25 cellular contexts compared by ENCODE assay signal in genomic region chr7:156606618-156607331, GRCh38. TPM values are rescaled to one million over a fixed set of nuclear protein-coding genes. Genes with fewer than 3 reads are reported as not detected.
DNase-seq lines count a peak whose midpoint lies in the region; ATAC-seq lines count a peak whose summit lies in the region.
"Had no signal": no experiment of that assay in that cellular context is flagged by ENCODE, and none has a peak within 500 bp of the region (broad histone marks: within the 10 kb centered on the region; RNA-seq: fewer than 3 reads in every experiment).

No MANE protein-coding gene starts in this region.

- no peaks in the 10 kb centered on the region for H3K27me3 ChIP-seq in H7 (ENCODE audit: control insufficient read depth, insufficient read depth, low read length)
- H3K27me3 ChIP-seq: pancreas had no signal

- H3K4me1 Mint-ChIP-seq in stimulated activated effector memory CD8-positive, alpha-beta T cell treated with anti-CD3 and anti-CD28 coated beads, Interleukin-12 subunit alpha, Interleukin-12 subunit beta, amount 100 ng/mL, for 72 hours, result peaks cover 6% of the 10 kb centered on the region

- peak; percentile 24 for ATAC-seq in esophagus mucosa
- no peak for ATAC-seq in stimulated activated effector memory CD8-positive, alpha-beta T cell treated with anti-CD3 and anti-CD28 coated beads, Interleukin-12 subunit alpha, Interleukin-12 subunit beta, amount 100 ng/mL, for 72 hours

- H3K4me3 Mint-ChIP-seq in stimulated activated effector memory CD8-positive, alpha-beta T cell treated with anti-CD3 and anti-CD28 coated beads, Interleukin-12 subunit alpha, Interleukin-12 subunit beta, amount 100 ng/mL, for 72 hours, result peak overlapping the region; percentile 10
- H3K4me3 Mint-ChIP-seq: activated T-helper 1 cell treated with anti-CD3 and anti-CD28 coated beads, Interleukin-12 subunit alpha, Interleukin-12 subunit beta, Interleukin-2, Interleukin-4 antibody, amounts not matched to agents 30 ng/mL and 10 ng/mL and 1 ng/mL, durations not matched to agents 14 hours and 24 hours and 36 hours; CD14-positive monocyte; nephron had no signal

- H3K36me3 Mint-ChIP-seq in stimulated activated effector memory CD8-positive, alpha-beta T cell treated with anti-CD3 and anti-CD28 coated beads, Interleukin-12 subunit alpha, Interleukin-12 subunit beta, amount 100 ng/mL, for 72 hours, result no peaks in the 10 kb centered on the region
- H3K36me3 Mint-ChIP-seq: CD14-positive monocyte had no signal

- H3K27ac Mint-ChIP-seq in stimulated activated effector memory CD8-positive, alpha-beta T cell treated with anti-CD3 and anti-CD28 coated beads, Interleukin-12 subunit alpha, Interleukin-12 subunit beta, amount 100 ng/mL, for 72 hours, result no peak overlapping the region
- H3K27ac Mint-ChIP-seq: activated T-helper 1 cell treated with anti-CD3 and anti-CD28 coated beads, Interleukin-12 subunit alpha, Interleukin-12 subunit beta, Interleukin-2, Interleukin-4 antibody, amounts not matched to agents 30 ng/mL and 10 ng/mL and 1 ng/mL, durations not matched to agents 14 hours and 24 hours and 36 hours; CD14-positive monocyte; nephron had no signal

- H3K4me3 ChIP-seq in H7 (ENCODE audit: insufficient read depth, low read depth, low read length), result no peak overlapping the region
- H3K4me3 ChIP-seq: smooth muscle cell had no signal

- no peaks in the 10 kb centered on the region for H3K36me3 ChIP-seq in H7 (replicated peaks; ENCODE audit: control insufficient read depth, insufficient read depth, low read length)
- H3K36me3 ChIP-seq: pancreas had no signal

- intact Hi-C loops in head of caudate nucleus (cut with DNase I), result no loop called here

- DNase-seq in DMS53 (lab: John Stamatoyannopoulos, UW) (peak; percentile 24), DMS53 treated with DMSO at 0.1 percent for 48 hours (lab: John Stamatoyannopoulos, UW; ENCODE audit: unreplicated experiment) (no peak), H7 (peak; percentile 58), SW480 (ENCODE audit: low spot score) (no peak), NCI-H345 treated with DMSO at 0.1 percent for 48 hours (lab: John Stamatoyannopoulos, UW; ENCODE audit: unreplicated experiment) (no peak), head of caudate nucleus (no peak)
- no peak for DNase-seq in stimulated activated effector memory CD8-positive, alpha-beta T cell treated with anti-CD3 and anti-CD28 coated beads, Interleukin-12 subunit alpha, Interleukin-12 subunit beta, amount 100 ng/mL, for 72 hours (ENCODE audit: low spot score in 2 of 2)
- DNase-seq: activated CD4-positive, alpha-beta T cell treated with anti-CD3 and anti-CD28 coated beads, Interleukin-2, amount 50 U/mL, for 4 hours; activated CD4-positive, CD25-positive, alpha-beta regulatory T cell; activated naive CD4-positive, alpha-beta T cell treated with anti-CD3 and anti-CD28 coated beads, Interleukin-2, amount 50 U/mL, for 16 hours; islet precursor cell; NCI-H1048; NCI-H187; NCI-H2171 treated with DMSO at 0.1 percent for 48 hours; NCI-H524; SHP77 treated with DMSO at 0.1 percent for 48 hours; stimulated activated CD4-positive, alpha-beta T cell treated with anti-CD3 and anti-CD28 coated beads, Interleukin-2, amount 100 ng/mL, for 24 hours; SW 1271 had no signal

- H3K9me3 Mint-ChIP-seq in stimulated activated effector memory CD8-positive, alpha-beta T cell treated with anti-CD3 and anti-CD28 coated beads, Interleukin-12 subunit alpha, Interleukin-12 subunit beta, amount 100 ng/mL, for 72 hours, result no peaks in the 10 kb centered on the region
- H3K9me3 Mint-ChIP-seq: activated T-helper 1 cell treated with anti-CD3 and anti-CD28 coated beads, Interleukin-12 subunit alpha, Interleukin-12 subunit beta, Interleukin-2, Interleukin-4 antibody, amounts not matched to agents 30 ng/mL and 10 ng/mL and 1 ng/mL, durations not matched to agents 14 hours and 24 hours and 36 hours; nephron had no signal

RNA-seq across cellular contexts. Expression of gene RNF32, which starts 33.8 kb away (rescaled TPM):
- 1.0 and 1.1 TPM in 2 replicates for total RNA-seq in H7 (2014; rRNA removed; shearing (Covaris generic))
- 1.8 TPM for total RNA-seq in esophagus mucosa
- total RNA-seq: endothelial cell of umbilical vein had no signal

Comparison
In these comparisons a context has a peak if more than half of its experiments do, and no peak if none do; other contexts are left out.
1. DNase-seq: peak in DMS53 (single experiment) and H7 (single experiment); none in DMS53 treated with DMSO at 0.1 percent for 48 hours (single experiment), stimulated activated effector memory CD8-positive, alpha-beta T cell treated with anti-CD3 and anti-CD28 coated beads, Interleukin-12 subunit alpha, Interleukin-12 subunit beta, amount 100 ng/mL, for 72 hours (0 of 2), SW480 (single experiment), NCI-H345 treated with DMSO at 0.1 percent for 48 hours (single experiment) and head of caudate nucleus (0 of 42).